In genomic region chr9:17402309-17402708, GRCh38 we compare ENCODE assay signal across 10 cellular contexts.
DNase-seq lines count a peak whose midpoint lies in the region; ATAC-seq and TF ChIP-seq lines count a peak whose summit lies in the region.
"Had no signal": no experiment of that assay in that cellular context is flagged by ENCODE, and none has a peak within 500 bp of the region (broad histone marks: within the 10 kb centered on the region; RNA-seq: fewer than 3 reads in every experiment).

No MANE protein-coding gene starts in this region.

- H3K4me1 Mint-ChIP-seq in endothelial cell (ENCODE audit: unreplicated experiment) (no peaks in the 10 kb centered on the region), osteocyte (ENCODE audit: unreplicated experiment) (no peaks in the 10 kb centered on the region)
- H3K4me1 Mint-ChIP-seq: T-cell had no signal

- peak; percentile 19 for DNase-seq in NCI-H1092 treated with DMSO at 0.1 percent for 48 hours (lab: John Stamatoyannopoulos, UW)
- DNase-seq in NCI-H1092 (lab: John Stamatoyannopoulos, UW): no peak
- DNase-seq in NCI-H748 treated with DMSO at 0.1 percent for 48 hours (lab: John Stamatoyannopoulos, UW): peak; percentile 23
- DNase-seq in endothelial cell (ENCODE audit: low spot score): peak; percentile 11
- DNase-seq in osteocyte (ENCODE audit: extremely low spot score, unreplicated experiment): no peak
- DNase-seq in RKO (ENCODE audit: low spot score): no peak
- DNase-seq: heart left ventricle, T-cell had no signal

- H3K27me3 Mint-ChIP-seq in endothelial cell (ENCODE audit: unreplicated experiment) (no peaks in the 10 kb centered on the region), osteocyte (ENCODE audit: unreplicated experiment) (no peaks in the 10 kb centered on the region)
- H3K27me3 Mint-ChIP-seq: T-cell had no signal

- no peak overlapping the region for H3K4me3 Mint-ChIP-seq in endothelial cell (ENCODE audit: unreplicated experiment)
- H3K4me3 Mint-ChIP-seq in osteocyte (ENCODE audit: unreplicated experiment): no peak overlapping the region
- H3K4me3 Mint-ChIP-seq: T-cell had no signal

- H3K36me3 Mint-ChIP-seq in endothelial cell (ENCODE audit: low read depth, unreplicated experiment) (no peaks in the 10 kb centered on the region), osteocyte (ENCODE audit: unreplicated experiment) (peaks cover 11% of the 10 kb centered on the region)
- H3K36me3 Mint-ChIP-seq: T-cell had no signal

- H3K27ac Mint-ChIP-seq in endothelial cell (ENCODE audit: unreplicated experiment) (no peak overlapping the region), osteocyte (ENCODE audit: unreplicated experiment) (no peak overlapping the region)
- H3K27ac Mint-ChIP-seq: T-cell had no signal

- ATAC-seq in HG02981 (IDR thresholded peaks at IDR 0.05; ENCODE audit: unreplicated experiment) (no peak), GM19452 (IDR thresholded peaks at IDR 0.05; ENCODE audit: unreplicated experiment) (no peak)
- ATAC-seq: heart left ventricle, T-cell had no signal

- TF ChIP-seq CTCF in endothelial cell (IDR thresholded peaks at IDR 0.05; ENCODE audit: unreplicated experiment): peak; percentile 41
- TF ChIP-seq CTCF in osteocyte (IDR thresholded peaks at IDR 0.05): peak; percentile 13

- H3K9me3 Mint-ChIP-seq in endothelial cell (ENCODE audit: unreplicated experiment): no peaks in the 10 kb centered on the region
- H3K9me3 Mint-ChIP-seq in osteocyte (ENCODE audit: unreplicated experiment): no peaks in the 10 kb centered on the region

Comparison
In these comparisons a context has a peak if more than half of its experiments do, and no peak if none do; other contexts are left out.
1. DNase-seq: peak in NCI-H1092 treated with DMSO at 0.1 percent for 48 hours (single experiment), NCI-H748 treated with DMSO at 0.1 percent for 48 hours (single experiment) and endothelial cell (single experiment); none in NCI-H1092 (single experiment), osteocyte (single experiment) and RKO (single experiment).